8 cellular contexts compared by ENCODE assay signal in the genomic region with DNA sequence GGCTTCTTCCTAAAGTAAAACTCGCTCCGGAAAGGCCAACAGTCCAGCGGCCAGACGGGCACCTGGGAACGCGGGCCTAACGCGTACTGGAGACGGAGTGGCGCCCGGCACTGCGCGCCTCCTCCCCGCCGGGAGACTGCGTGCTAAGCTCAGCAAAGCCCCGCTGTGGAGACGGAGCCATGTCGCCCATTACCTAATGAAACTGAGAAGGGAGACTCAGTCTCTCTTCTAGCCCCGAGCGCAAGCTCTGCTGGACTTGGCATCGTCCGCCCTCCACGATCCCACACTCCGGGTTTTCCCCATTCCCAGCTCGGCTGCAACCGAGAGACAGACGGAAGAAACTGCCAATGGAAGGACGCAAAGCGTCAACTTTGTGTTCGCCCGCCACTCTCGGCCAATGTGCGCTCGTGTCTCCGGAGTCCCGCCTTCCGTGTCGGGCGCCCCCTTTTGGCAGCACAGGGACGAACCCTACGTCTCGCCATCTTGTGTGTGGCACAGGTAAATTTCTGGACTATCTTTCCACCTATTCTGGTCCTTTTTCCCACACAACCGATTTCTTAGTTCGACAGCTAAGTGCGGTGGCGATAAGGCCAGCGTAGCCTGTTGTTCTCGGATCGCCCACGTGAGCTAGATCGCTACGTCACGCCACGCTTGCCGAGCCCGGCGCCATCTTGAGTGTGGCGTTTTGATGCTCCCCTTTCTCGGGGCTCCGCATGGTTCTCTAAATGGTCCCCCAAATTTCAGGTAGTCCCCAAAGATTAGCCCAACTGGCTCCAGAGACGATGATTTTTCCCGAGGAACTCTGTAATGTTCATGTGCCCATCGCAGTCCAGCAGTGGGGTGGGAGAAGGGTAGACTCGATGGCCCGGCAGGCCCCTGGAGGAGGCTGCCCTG. TPM values are rescaled to one million over a fixed set of nuclear protein-coding genes. Genes with fewer than 3 reads are reported as not detected.
A peak's percentile ranks its signal among the peaks of the same experiment; 100 is the strongest.
DNase-seq lines count a peak whose midpoint lies in the region; ATAC-seq and TF ChIP-seq lines count a peak whose summit lies in the region.

No MANE protein-coding gene starts in this region.

- no peaks in the 10 kb centered on the region for H3K9me2 ChIP-seq in GM23338 (ENCODE audit: insufficient read depth)

- H3K4me1 Mint-ChIP-seq in GM23338 = peaks cover 10% of the 10 kb centered on the region
- H3K4me1 Mint-ChIP-seq in nephron = peaks cover 11% of the 10 kb centered on the region
- H3K4me1 Mint-ChIP-seq in stimulated activated naive CD8-positive, alpha-beta T cell treated with anti-CD3 and anti-CD28 coated beads, Interleukin-15, Interleukin-2, amounts not matched to agents 100 ng/mL and 50 ng/mL, for 24 hours (ENCODE audit: low read depth) = peaks cover 37% of the 10 kb centered on the region

- peaks cover 17% of the 10 kb centered on the region for H3K9me3 Mint-ChIP-seq in GM23338
- peaks cover 3% of the 10 kb centered on the region for H3K9me3 Mint-ChIP-seq in nephron
- H3K9me3 Mint-ChIP-seq in stimulated activated naive CD8-positive, alpha-beta T cell treated with anti-CD3 and anti-CD28 coated beads, Interleukin-15, Interleukin-2, amounts not matched to agents 100 ng/mL and 50 ng/mL, for 24 hours = no peaks in the 10 kb centered on the region

- peak overlapping the region; percentile 100 for H3K27ac ChIP-seq in GM23338 (ENCODE audit: low read depth)

- H4K20me1 ChIP-seq in GM23338 (replicated peaks; ENCODE audit: insufficient read depth) = peaks cover 13% of the 10 kb centered on the region

- H3K4me2 ChIP-seq in GM23338 = peak overlapping the region; percentile 95

- peaks cover 58% of the 10 kb centered on the region for H3K79me2 ChIP-seq in GM23338 (replicated peaks; ENCODE audit: insufficient read depth)

- H3K4me3 Mint-ChIP-seq in GM23338 (peak overlapping the region; percentile 96), nephron (peak overlapping the region; percentile 89 to 92 (median 91))
- peak overlapping the region; percentile 97 for H3K4me3 Mint-ChIP-seq in stimulated activated naive CD8-positive, alpha-beta T cell treated with anti-CD3 and anti-CD28 coated beads, Interleukin-15, Interleukin-2, amounts not matched to agents 100 ng/mL and 50 ng/mL, for 24 hours

- peaks cover 20% of the 10 kb centered on the region for H3K36me3 ChIP-seq in GM23338 (ENCODE audit: insufficient read depth)

- H2AFZ ChIP-seq in GM23338 = peak overlapping the region; percentile 57; the same call in 1 of the 2 replicates

- H3K27me3 Mint-ChIP-seq in GM23338 (ENCODE audit: insufficient read depth, low read depth, poor library complexity) (peaks cover 44% of the 10 kb centered on the region), nephron (ENCODE audit: low read depth) (no peaks in the 10 kb centered on the region)
- H3K27me3 Mint-ChIP-seq in stimulated activated naive CD8-positive, alpha-beta T cell treated with anti-CD3 and anti-CD28 coated beads, Interleukin-15, Interleukin-2, amounts not matched to agents 100 ng/mL and 50 ng/mL, for 24 hours = no peaks in the 10 kb centered on the region

- TF ChIP-seq CTCF in GM23338 (conservative IDR thresholded peaks at IDR 0.05; ENCODE audit: low read depth in 2 of 2) (peak; percentile 91 to 98), fibroblast of pulmonary artery (IDR thresholded peaks at IDR 0.05; ENCODE audit: low read length, missing control alignments) (peak; percentile 90), nephron (IDR thresholded peaks at IDR 0.05; ENCODE audit: unreplicated experiment in 3 of 3) (peak; percentile 78 to 98 (median 79))

- no peaks in the 10 kb centered on the region for H3K27me3 ChIP-seq in GM23338 (ENCODE audit: insufficient read depth)

- peaks cover 17% of the 10 kb centered on the region for H3K4me1 ChIP-seq in GM23338 (ENCODE audit: insufficient read depth)

- peak; percentile 50 for ATAC-seq in GM23338

- H3K4me3 ChIP-seq in GM23338 = peak overlapping the region; percentile 88
- H3K4me3 ChIP-seq in fibroblast of pulmonary artery (replicated peaks; ENCODE audit: low read depth, low read length) = peak overlapping the region; percentile 71

- peaks cover 25% of the 10 kb centered on the region for H3F3A ChIP-seq in GM23338 (replicated peaks; ENCODE audit: low read depth)

- H3K27ac Mint-ChIP-seq in GM23338 (peak overlapping the region; percentile 100), nephron (peak overlapping the region; percentile 100)
- H3K27ac Mint-ChIP-seq in stimulated activated naive CD8-positive, alpha-beta T cell treated with anti-CD3 and anti-CD28 coated beads, Interleukin-15, Interleukin-2, amounts not matched to agents 100 ng/mL and 50 ng/mL, for 24 hours = peak overlapping the region; percentile 100

- DNase-seq in ELF-1 (ENCODE audit: low read depth, low spot score) = peak; percentile 99
- DNase-seq in GM23338 (ENCODE audit: low spot score) = peak; percentile 99
- peak; percentile 98 for DNase-seq in LHCN-M2 (ENCODE audit: low read depth)
- peak; percentile 96 for DNase-seq in RPMI8226
- peak; percentile 96 for DNase-seq in activated T-helper 9 cell treated with anti-CD3 and anti-CD28 coated beads, Interleukin-2, amount 50 U/mL, for 16 hours (ENCODE audit: low read depth)
- peak; percentile 99 for DNase-seq in fibroblast of pulmonary artery (ENCODE audit: low read depth)

- H3K36me3 Mint-ChIP-seq in GM23338 (ENCODE audit: low read depth) (peaks cover 30% of the 10 kb centered on the region), nephron (ENCODE audit: low read depth) (peaks cover 14% of the 10 kb centered on the region)
- peaks cover 28% of the 10 kb centered on the region for H3K36me3 Mint-ChIP-seq in stimulated activated naive CD8-positive, alpha-beta T cell treated with anti-CD3 and anti-CD28 coated beads, Interleukin-15, Interleukin-2, amounts not matched to agents 100 ng/mL and 50 ng/mL, for 24 hours (ENCODE audit: low read depth)

TF ChIP-seq in GM23338, 12 proteins besides CTCF, POLR2A, EP300 and RAD21 (continues in another document):
- TF ChIP-seq POLR2AphosphoS5 (IDR thresholded peaks at IDR 0.05; ENCODE audit: low read depth) (peak; percentile 63), ZNF462 (CRISPR knock-in tag; IDR thresholded peaks at IDR 0.05) (no peak), ZNF331 (CRISPR knock-in tag; IDR thresholded peaks at IDR 0.05; ENCODE audit: low read depth) (no peak), ZNF114 (CRISPR knock-in tag; IDR thresholded peaks at IDR 0.05) (peak; percentile 58; the same call in 1 of the 2 replicates), EZH2 (IDR thresholded peaks at IDR 0.05; ENCODE audit: low read depth, unreplicated experiment) (no peak)

RNA-seq across cellular contexts. Expression of gene PTMA, which starts 1.3 kb away (rescaled TPM):
- 1,861 and 2,007 TPM in 2 replicates for total RNA-seq in GM23338 (2014; rRNA removed; shearing (Covaris generic))
- 8,990 and 10,188 TPM in 2 replicates for polyA plus RNA-seq in GM23338 (2016; fragmentation: Nextera tagmentation; extraction: Ambion mirVana)
- total RNA-seq in LHCN-M2 (2014; rRNA removed) = 836 and 882 TPM in 2 replicates
- polyA plus RNA-seq in LHCN-M2 (2012) = 708 TPM

Comparison
In these comparisons a context has a peak if more than half of its experiments do, and no peak if none do; other contexts are left out.
1. Peak in every context shown above with its lines: DNase-seq, ATAC-seq, H3K4me3 ChIP-seq and H3K27ac ChIP-seq.